20 cellular contexts compared by ENCODE assay signal in genomic region chr2:77232909-77233308, GRCh38.
A peak's percentile ranks its signal among the peaks of the same experiment; 100 is the strongest.
DNase-seq lines count a peak whose midpoint lies in the region; ATAC-seq, FAIRE-seq and TF ChIP-seq lines count a peak whose summit lies in the region.
"Had no signal": no experiment of that assay in that cellular context is flagged by ENCODE, and none has a peak within 500 bp of the region (broad histone marks: within the 10 kb centered on the region; RNA-seq: fewer than 3 reads in every experiment).

No MANE protein-coding gene starts in this region.

- TF ChIP-seq CTCF in fibroblast of lung (conservative IDR thresholded peaks at IDR 0.05 in 1 of 2, IDR thresholded peaks at IDR 0.05 in 1 of 2; ENCODE audit: low read depth in 1 of 2, low read length in 2 of 2) (no peak), omental fat pad (IDR thresholded peaks at IDR 0.05) (no peak)

- DNase-seq in A172 (ENCODE audit: low spot score), result peak; percentile 25
- peak; percentile 59 for DNase-seq in amniotic epithelial cell (ENCODE audit: low read depth)
- peak; percentile 3 to 14 for DNase-seq in fibroblast of lung (ENCODE audit: low read depth in 2 of 2)
- no peak for DNase-seq in omental fat pad (ENCODE audit: low spot score)
- no peak for DNase-seq in T-cell
- no peak for DNase-seq in urothelium cell line (ENCODE audit: low spot score)
- DNase-seq in NCI-H524 treated with DMSO at 0.1 percent for 48 hours (lab: John Stamatoyannopoulos, UW), result no peak
- DNase-seq: 8988T; ACHN; BE2C; C1 segment of cervical spinal cord; Caco-2; CD4-positive, CD25-positive, alpha-beta regulatory T cell; HCEC 1CT had no signal

- no peak for FAIRE-seq in urothelium cell line (lab: Jason Lieb, UNC)
- FAIRE-seq: D721Med, GM12891, H54 had no signal

- H2AFZ ChIP-seq in fibroblast of lung (ENCODE audit: low read length), result no peak overlapping the region
- H2AFZ ChIP-seq: GM23338 had no signal

- H3K27me3 Mint-ChIP-seq in T-cell, result no peaks in the 10 kb centered on the region
- H3K27me3 Mint-ChIP-seq: CD4-positive, CD25-positive, alpha-beta regulatory T cell had no signal

- POLR2A ChIA-PET in T-cell (lab: Charles Lee), result no interaction called here

- no peak overlapping the region for H3K4me2 ChIP-seq in fibroblast of lung (ENCODE audit: extremely low read depth, insufficient read depth, low read length)
- H3K4me2 ChIP-seq: GM23338 had no signal

- peaks cover 17 to 35% (median 34%) of the 10 kb centered on the region in 3 donors for H3K9me3 Mint-ChIP-seq in T-cell

- no peaks in the 10 kb centered on the region for H3K4me1 Mint-ChIP-seq in T-cell
- H3K4me1 Mint-ChIP-seq: CD4-positive, CD25-positive, alpha-beta regulatory T cell; GM23338 had no signal

- no peaks in the 10 kb centered on the region for H3K36me3 Mint-ChIP-seq in T-cell
- H3K36me3 Mint-ChIP-seq: CD4-positive, CD25-positive, alpha-beta regulatory T cell had no signal

- H4K20me1 ChIP-seq in fibroblast of lung (ENCODE audit: control insufficient read depth, extremely low read depth, insufficient read depth, low read length), result no peaks in the 10 kb centered on the region

- no peaks in the 10 kb centered on the region for H3K9me3 ChIP-seq in fibroblast of lung (ENCODE audit: control insufficient read depth, insufficient read depth, low read depth, low read length)
- H3K9me3 ChIP-seq: BE2C, Caco-2 had no signal

- no peaks in the 10 kb centered on the region for H3K36me3 ChIP-seq in fibroblast of lung (ENCODE audit: control insufficient read depth, insufficient read depth, low read length)
- H3K36me3 ChIP-seq: BE2C had no signal

- H3K4me3 Mint-ChIP-seq in T-cell, result no peak overlapping the region
- H3K4me3 Mint-ChIP-seq: CD4-positive, CD25-positive, alpha-beta regulatory T cell; GM23338 had no signal

- CTCF ChIA-PET in T-cell (lab: Charles Lee), result no interaction called here

- H3K4me3 ChIP-seq in fibroblast of lung (replicated peaks in 1 of 4; ENCODE audit: control extremely low read depth in 1 of 4, insufficient read depth in 1 of 4, low read depth in 3 of 4, low read length in 4 of 4), result no peak overlapping the region
- H3K4me3 ChIP-seq: GM23338 had no signal

- H3K9ac ChIP-seq in fibroblast of lung (ENCODE audit: insufficient read depth, low read length), result no peak overlapping the region

- no peaks in the 10 kb centered on the region for H3K79me2 ChIP-seq in fibroblast of lung (ENCODE audit: control insufficient read depth, insufficient read depth, low read length)

- H3K27ac ChIP-seq in fibroblast of lung (ENCODE audit: insufficient read depth, low read length), result no peak overlapping the region
- H3K27ac ChIP-seq: HL-60 had no signal

- H3K4me1 ChIP-seq in fibroblast of lung (ENCODE audit: control insufficient read depth, extremely low read depth, insufficient read depth, low read length), result peaks cover 3% of the 10 kb centered on the region
- H3K4me1 ChIP-seq: BE2C, Caco-2 had no signal

- ATAC-seq in omental fat pad (ENCODE audit: low FRiP score), result peak; percentile 17
- ATAC-seq in GM18519 (IDR thresholded peaks at IDR 0.05; ENCODE audit: low FRiP score, unreplicated experiment), result no peak
- no peak for ATAC-seq in T-cell (replicated peaks in 1 of 4)
- ATAC-seq: GM23338 had no signal

- no peaks in the 10 kb centered on the region for H3K27me3 ChIP-seq in fibroblast of lung (ENCODE audit: control insufficient read depth, insufficient read depth, low read length)
- H3K27me3 ChIP-seq: BE2C had no signal

- H3K27ac Mint-ChIP-seq in T-cell, result no peak overlapping the region
- H3K27ac Mint-ChIP-seq: CD4-positive, CD25-positive, alpha-beta regulatory T cell; GM23338 had no signal

Comparison
In these comparisons a context has a peak if more than half of its experiments do, and no peak if none do; other contexts are left out.
1. DNase-seq: peak in A172 (single experiment), amniotic epithelial cell (single experiment) and fibroblast of lung (2 of 2); none in omental fat pad (single experiment), T-cell (0 of 34), urothelium cell line (single experiment) and NCI-H524 treated with DMSO at 0.1 percent for 48 hours (single experiment).